ENCODE assay signal across 1 cellular context in genomic region chr4:75940692-75941253, GRCh38.
A peak's percentile ranks its signal among the peaks of the same experiment; 100 is the strongest.
TF ChIP-seq lines count a peak whose summit lies in the region.

NAAA (minus strand) TSS chr4:75941013; CDS start chr4:75940949, 64 bp downstream.

TF ChIP-seq in K562, 482 proteins besides CTCF, POLR2A, EP300 and RAD21 (continued from another document and continues in another):
- no peak for TF ChIP-seq ZNF318 (IDR thresholded peaks at IDR 0.05; ENCODE audit: borderline replicate concordance in 1 of 2, low read depth in 1 of 2)
- no peak for TF ChIP-seq GATAD2A (IDR thresholded peaks at IDR 0.05)
- TF ChIP-seq CBX2 (IDR thresholded peaks at IDR 0.05; ENCODE audit: insufficient read depth, low read length, poor library complexity, severe bottlenecking): no peak
- TF ChIP-seq TAF9B (IDR thresholded peaks at IDR 0.05; ENCODE audit: partially characterized antibody): no peak
- no peak for TF ChIP-seq IRF2 (CRISPR knock-in tag; IDR thresholded peaks at IDR 0.05)
- TF ChIP-seq ZNF518B (CRISPR knock-in tag; IDR thresholded peaks at IDR 0.05): no peak
- no peak for TF ChIP-seq GABPB2 (CRISPR knock-in tag; conservative IDR thresholded peaks at IDR 0.05)
- 0 out of 2 replicates have a peak, but pooled peaks have one; percentile 18 for TF ChIP-seq ZBTB2 (IDR thresholded peaks at IDR 0.05)
- no peak for TF ChIP-seq THAP12 (CRISPR knock-in tag; IDR thresholded peaks at IDR 0.05)
- no peak for TF ChIP-seq ELF2 (CRISPR knock-in tag; IDR thresholded peaks at IDR 0.05)
- TF ChIP-seq ZNF644 (tag; IDR thresholded peaks at IDR 0.05; ENCODE audit: low read depth): no peak
- no peak for TF ChIP-seq POLR3A (IDR thresholded peaks at IDR 0.05; ENCODE audit: borderline replicate concordance, extremely low read depth, insufficient read depth, insufficient read length)
- no peak for TF ChIP-seq KAT7 (CRISPR knock-in tag; IDR thresholded peaks at IDR 0.05; ENCODE audit: borderline replicate concordance)
- no peak for TF ChIP-seq ZNF224 (CRISPR knock-in tag; IDR thresholded peaks at IDR 0.05)
- peak in 1 of 2 experiments; percentile 33; a peak in 1 of 4 replicates for TF ChIP-seq MNT (conservative IDR thresholded peaks at IDR 0.05)
- TF ChIP-seq ATF6 (CRISPR knock-in tag; IDR thresholded peaks at IDR 0.05): no peak
- TF ChIP-seq YBX1 (IDR thresholded peaks at IDR 0.05): no peak
- TF ChIP-seq ZNF551 (CRISPR knock-in tag; IDR thresholded peaks at IDR 0.05): no peak
- TF ChIP-seq RAD51 (IDR thresholded peaks at IDR 0.05; ENCODE audit: borderline replicate concordance, low read depth): no peak
- no peak for TF ChIP-seq HMGN3 (IDR thresholded peaks at IDR 0.05; ENCODE audit: borderline replicate concordance, extremely low read depth, insufficient read length, low read depth, low read length)
- no peak for TF ChIP-seq FIP1L1 (IDR thresholded peaks at IDR 0.05; ENCODE audit: low read depth, low read length, poor library complexity, severe bottlenecking)
- TF ChIP-seq RB1 (IDR thresholded peaks at IDR 0.05; ENCODE audit: low read depth): 0 out of 2 replicates have a peak, but pooled peaks have one; percentile 30
- no peak for TF ChIP-seq TFAP4 (CRISPR knock-in tag; IDR thresholded peaks at IDR 0.05; ENCODE audit: borderline replicate concordance)
- no peak; the same call in 1 of the 2 replicates for TF ChIP-seq CREM (IDR thresholded peaks at IDR 0.05; ENCODE audit: low read depth)
- TF ChIP-seq ZBED1 (IDR thresholded peaks at IDR 0.05): no peak
- TF ChIP-seq ZNF253 (CRISPR knock-in tag; conservative IDR thresholded peaks at IDR 0.05): no peak
